9 cellular contexts compared by ENCODE assay signal in the genomic region with DNA sequence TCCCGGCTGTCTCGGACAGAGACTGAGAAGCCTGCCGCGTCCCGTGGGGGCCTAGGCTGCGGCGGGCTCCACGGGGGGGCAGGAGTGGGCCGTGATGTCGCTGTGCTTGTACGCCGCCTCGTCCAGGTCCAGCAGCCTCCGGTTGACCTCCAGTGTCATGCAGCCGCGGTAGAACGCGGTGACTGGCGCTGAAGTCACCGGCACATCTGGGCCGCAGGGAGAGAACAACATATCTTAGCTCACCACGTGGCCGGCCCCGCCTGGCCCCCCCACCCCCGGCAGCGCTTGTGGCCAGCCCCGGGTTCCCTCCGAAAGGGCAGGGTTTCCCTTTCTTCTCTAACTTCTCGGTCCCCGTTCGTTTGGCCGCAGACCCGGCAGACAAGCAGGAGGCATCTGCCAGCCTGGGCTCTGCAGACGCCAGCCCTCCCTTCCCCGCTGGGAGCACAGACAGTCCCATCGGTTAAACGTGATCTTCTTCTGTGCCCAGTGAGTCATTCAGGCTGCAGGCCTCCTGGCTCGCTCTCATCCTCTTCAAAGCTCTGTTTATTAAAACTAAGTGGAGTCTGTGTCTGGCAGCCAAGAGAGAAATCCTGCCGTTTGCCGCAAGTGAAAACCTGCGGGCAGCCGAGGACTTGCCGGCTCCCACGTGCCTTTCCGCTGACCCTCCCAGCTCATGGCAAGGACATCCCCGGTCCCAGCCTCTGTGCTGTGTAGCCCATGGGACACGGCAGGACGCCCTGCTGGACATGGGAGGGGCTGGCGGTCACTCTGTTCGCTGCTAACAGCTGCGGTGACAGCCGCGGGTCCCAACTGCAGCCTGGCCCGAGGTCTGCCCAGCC. TPM values are rescaled to one million over a fixed set of nuclear protein-coding genes. Genes with fewer than 3 reads are reported as not detected.
DNase-seq lines count a peak whose midpoint lies in the region; ATAC-seq lines count a peak whose summit lies in the region.
"Had no signal": no experiment of that assay in that cellular context is flagged by ENCODE, and none has a peak within 500 bp of the region (broad histone marks: within the 10 kb centered on the region; RNA-seq: fewer than 3 reads in every experiment).

No MANE protein-coding gene starts in this region.

- H3K4me3 Mint-ChIP-seq in stimulated activated naive CD8-positive, alpha-beta T cell treated with anti-CD3 and anti-CD28 coated beads, Interleukin-15, amount 100 ng/mL, for 72 hours = no peak overlapping the region
- H3K4me3 Mint-ChIP-seq: activated naive CD8-positive, alpha-beta T cell treated with anti-CD3 and anti-CD28 coated beads, Interleukin-2, amount 10 ng/mL, durations not matched to agents 7 days and 5 days had no signal

- H3K4me1 Mint-ChIP-seq in stimulated activated naive CD8-positive, alpha-beta T cell treated with anti-CD3 and anti-CD28 coated beads, Interleukin-15, amount 100 ng/mL, for 72 hours = peaks cover 19% of the 10 kb centered on the region

- no peaks in the 10 kb centered on the region for H3K9me3 Mint-ChIP-seq in stimulated activated naive CD8-positive, alpha-beta T cell treated with anti-CD3 and anti-CD28 coated beads, Interleukin-15, amount 100 ng/mL, for 72 hours
- H3K9me3 Mint-ChIP-seq: activated naive CD8-positive, alpha-beta T cell treated with anti-CD3 and anti-CD28 coated beads, Interleukin-2, amount 10 ng/mL, durations not matched to agents 7 days and 5 days had no signal

- ATAC-seq in left lobe of liver = no peak
- no peak for ATAC-seq in stimulated activated naive CD8-positive, alpha-beta T cell treated with anti-CD3 and anti-CD28 coated beads, Interleukin-15, amount 100 ng/mL, for 72 hours

- DNase-seq in DMS53 treated with DMSO at 0.1 percent for 48 hours (lab: John Stamatoyannopoulos, UW; ENCODE audit: unreplicated experiment) = peak; percentile 31
- peak; percentile 70 for DNase-seq in NCI-H510A treated with DMSO at 0.1 percent for 48 hours (lab: John Stamatoyannopoulos, UW)
- DNase-seq in epidermal melanocyte (ENCODE audit: insufficient read length, low spot score) = peak; percentile 99
- DNase-seq in myocyte (ENCODE audit: low read depth) = peak; percentile 98
- no peak for DNase-seq in left lobe of liver (ENCODE audit: low spot score)
- no peak for DNase-seq in NCI-H2081 treated with DMSO at 0.1 percent for 48 hours (lab: John Stamatoyannopoulos, UW)
- DNase-seq in stimulated activated CD4-positive, alpha-beta T cell treated with anti-CD3 and anti-CD28 coated beads, Interleukin-4, amount 100 ng/mL, for 24 hours = no peak
- DNase-seq in stimulated activated naive CD8-positive, alpha-beta T cell treated with anti-CD3 and anti-CD28 coated beads, Interleukin-15, amount 100 ng/mL, for 72 hours = no peak
- DNase-seq: activated naive CD8-positive, alpha-beta T cell treated with anti-CD3 and anti-CD28 coated beads, Interleukin-2, amount 10 ng/mL, durations not matched to agents 7 days and 5 days had no signal

- H3K27ac Mint-ChIP-seq in stimulated activated naive CD8-positive, alpha-beta T cell treated with anti-CD3 and anti-CD28 coated beads, Interleukin-15, amount 100 ng/mL, for 72 hours = peak overlapping the region in 1 of 2 donors; percentile 24
- H3K27ac Mint-ChIP-seq: activated naive CD8-positive, alpha-beta T cell treated with anti-CD3 and anti-CD28 coated beads, Interleukin-2, amount 10 ng/mL, durations not matched to agents 7 days and 5 days had no signal

- H3K27me3 Mint-ChIP-seq in stimulated activated naive CD8-positive, alpha-beta T cell treated with anti-CD3 and anti-CD28 coated beads, Interleukin-15, amount 100 ng/mL, for 72 hours = peaks cover 5% of the 10 kb centered on the region
- H3K27me3 Mint-ChIP-seq: activated naive CD8-positive, alpha-beta T cell treated with anti-CD3 and anti-CD28 coated beads, Interleukin-2, amount 10 ng/mL, durations not matched to agents 7 days and 5 days had no signal

RNA-seq across cellular contexts. Expression of a gene that starts 42.8 kb away (rescaled TPM):
- 169 and 172 TPM in 2 replicates for total RNA-seq in myocyte
- polyA plus RNA-seq in myocyte (2012) = 847 TPM
- 36.5 TPM for total RNA-seq in left lobe of liver

Comparison
In these comparisons a context has a peak if more than half of its experiments do, and no peak if none do; other contexts are left out.
1. DNase-seq: peak in DMS53 treated with DMSO at 0.1 percent for 48 hours (single experiment), NCI-H510A treated with DMSO at 0.1 percent for 48 hours (single experiment), epidermal melanocyte (single experiment) and myocyte (single experiment); none in left lobe of liver (single experiment), NCI-H2081 treated with DMSO at 0.1 percent for 48 hours (single experiment), stimulated activated CD4-positive, alpha-beta T cell treated with anti-CD3 and anti-CD28 coated beads, Interleukin-4, amount 100 ng/mL, for 24 hours (single experiment) and stimulated activated naive CD8-positive, alpha-beta T cell treated with anti-CD3 and anti-CD28 coated beads, Interleukin-15, amount 100 ng/mL, for 72 hours (0 of 2).